In the genomic region with DNA sequence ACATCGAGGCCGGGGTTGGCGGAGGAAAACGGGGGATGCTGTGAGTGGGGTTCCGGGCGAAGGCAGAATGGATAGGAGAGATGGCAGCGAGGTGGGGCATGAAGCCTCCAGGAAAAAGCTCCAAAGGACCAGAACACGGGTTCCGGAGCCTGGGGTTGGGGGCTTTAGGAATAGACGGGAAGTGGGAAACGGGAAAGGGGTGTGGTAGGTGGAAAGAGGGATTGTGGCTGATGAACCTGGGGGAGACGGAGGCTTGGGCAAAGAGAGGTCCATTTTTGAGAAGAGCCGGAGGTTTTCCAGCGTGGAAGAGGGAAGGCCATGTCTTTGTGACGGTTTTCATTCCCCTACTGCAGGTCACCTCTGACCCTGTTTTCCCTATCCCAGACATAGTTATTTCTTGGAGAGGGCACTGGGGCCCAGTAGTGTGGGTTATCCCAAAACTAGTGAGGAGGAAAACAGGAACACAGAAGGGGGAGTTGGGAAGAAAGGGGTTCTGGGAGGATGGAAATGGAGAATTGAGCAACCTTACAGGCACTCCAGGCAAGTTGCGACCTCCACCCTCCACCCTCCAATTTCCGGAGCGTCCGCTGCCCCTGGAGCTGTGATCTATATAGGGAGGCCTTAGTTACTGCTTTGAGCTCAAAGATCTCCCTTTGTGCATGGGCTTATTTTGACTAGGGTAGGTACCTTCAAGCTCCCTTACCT, we compare ENCODE assay signal across 8 cellular contexts. TPM values are rescaled to one million over a fixed set of nuclear protein-coding genes. Genes with fewer than 3 reads are reported as not detected.
DNase-seq lines count a peak whose midpoint lies in the region; ATAC-seq and TF ChIP-seq lines count a peak whose summit lies in the region.

No MANE protein-coding gene starts in this region.

- TF ChIP-seq POLR2A in spleen (IDR thresholded peaks at IDR 0.05), result no peak

- H3K27ac ChIP-seq in HL-60 (replicated peaks), result no peak overlapping the region
- H3K27ac ChIP-seq in hepatocyte, result peak overlapping the region; percentile 99
- peak overlapping the region; percentile 74 to 96 (median 90) for H3K27ac ChIP-seq in spleen

- H3K4me2 ChIP-seq in hepatocyte, result peak overlapping the region; percentile 91

- H3K9me3 Mint-ChIP-seq in activated CD8-positive, alpha-beta T cell treated with anti-CD3 and anti-CD28 coated beads for 36 hours, result no peaks in the 10 kb centered on the region

- peaks cover 11% of the 10 kb centered on the region for H3K36me3 Mint-ChIP-seq in activated CD8-positive, alpha-beta T cell treated with anti-CD3 and anti-CD28 coated beads for 36 hours (ENCODE audit: low read depth)

- TF ChIP-seq CTCF in HL-60 (IDR thresholded peaks at IDR 0.05; ENCODE audit: insufficient read depth, low read length), result no peak
- no peak for TF ChIP-seq CTCF in activated CD8-positive, alpha-beta T cell treated with anti-CD3 and anti-CD28 coated beads for 36 hours (IDR thresholded peaks at IDR 0.05)
- TF ChIP-seq CTCF in hepatocyte (IDR thresholded peaks at IDR 0.05; ENCODE audit: poor library complexity), result no peak
- no peak for TF ChIP-seq CTCF in spleen (IDR thresholded peaks at IDR 0.05 in 8 of 11, conservative IDR thresholded peaks at IDR 0.05 in 3 of 11)

- peaks cover 62% of the 10 kb centered on the region for H3K4me1 ChIP-seq in hepatocyte (ENCODE audit: insufficient read depth)
- H3K4me1 ChIP-seq in spleen, result peaks cover 31 to 94% (median 75%) of the 10 kb centered on the region in 6 donors

- 3% methylated on average over 12 of the region's 19 CpGs for WGBS in hepatocyte (ENCODE audit: low lambda C conversion rate, missing lambda C conversion rate)
- WGBS in spleen, 5 donors, result 23 to 31% (median 26%) methylated on average over 19 of the region's 19 CpGs

- peaks cover 68% of the 10 kb centered on the region for H3K4me1 Mint-ChIP-seq in activated CD8-positive, alpha-beta T cell treated with anti-CD3 and anti-CD28 coated beads for 36 hours (ENCODE audit: low read depth)

- no peaks in the 10 kb centered on the region for H3K36me3 ChIP-seq in hepatocyte (replicated peaks; ENCODE audit: insufficient read depth, low read depth)
- peaks cover 0 to 12% (median 4%) of the 10 kb centered on the region in 6 donors for H3K36me3 ChIP-seq in spleen

- CTCF ChIA-PET in activated CD8-positive, alpha-beta T cell treated with anti-CD3 and anti-CD28 coated beads for 36 hours (lab: Charles Lee), result interaction anchor here (1.0 to 7.3 kb wide), 7 partner anchors 9 to 179 kb away, joined by 3 to 108 read pairs (median 3); partner anchors contain the start of genes C12orf57, CDCA3, RNU7-1 and USP5

- no peak overlapping the region for H2AFZ ChIP-seq in hepatocyte

- intact Hi-C loops in activated CD8-positive, alpha-beta T cell treated with anti-CD3 and anti-CD28 coated beads for 36 hours (cut with micrococcal nuclease), result no loop called here
- intact Hi-C loops in spleen (cut with DNase I; ENCODE audit: low total_unique reads), result no loop called here

- H3K4me3 Mint-ChIP-seq in activated CD8-positive, alpha-beta T cell treated with anti-CD3 and anti-CD28 coated beads for 36 hours, result peak overlapping the region; percentile 78

- no peak for ATAC-seq in activated CD8-positive, alpha-beta T cell treated with anti-CD3 and anti-CD28 coated beads for 36 hours
- no peak for ATAC-seq in GM21737 (IDR thresholded peaks at IDR 0.05; ENCODE audit: unreplicated experiment)

- H3K4me3 ChIP-seq in HL-60 (replicated peaks; ENCODE audit: insufficient read depth, low read length) (peak overlapping the region; percentile 60), hepatocyte (peak overlapping the region; percentile 89), spleen (peak overlapping the region; percentile 47 to 85 (median 58))

- no peaks in the 10 kb centered on the region for H3K27me3 Mint-ChIP-seq in activated CD8-positive, alpha-beta T cell treated with anti-CD3 and anti-CD28 coated beads for 36 hours

- peaks cover 52% of the 10 kb centered on the region for H4K20me1 ChIP-seq in hepatocyte (ENCODE audit: insufficient read depth, poor library complexity, severe bottlenecking)

- POLR2A ChIA-PET in activated CD8-positive, alpha-beta T cell treated with anti-CD3 and anti-CD28 coated beads for 36 hours (lab: Charles Lee), result interaction anchor here (0.7 to 36.0 kb wide), 6 partner anchors 9 to 58 kb away, joined by 3 to 1266 read pairs (median 3); partner anchors contain the start of genes C12orf57, PTPN6 and RNU7-1

- peaks cover 70% of the 10 kb centered on the region for H3K79me2 ChIP-seq in hepatocyte

- no peaks in the 10 kb centered on the region for H3K9me2 ChIP-seq in hepatocyte (replicated peaks; ENCODE audit: insufficient read depth)

- H3K9me3 ChIP-seq in hepatocyte (ENCODE audit: low read depth) (no peaks in the 10 kb centered on the region), spleen (no peaks in the 10 kb centered on the region)

- H3K27me3 ChIP-seq in HL-60 (ENCODE audit: insufficient read depth, poor library complexity, severe bottlenecking) (no peaks in the 10 kb centered on the region), hepatocyte (no peaks in the 10 kb centered on the region), spleen (replicated peaks in 1 of 7) (peaks cover 0 to 18% (median 0%) of the 10 kb centered on the region in 7 donors)

- peak overlapping the region; percentile 81 for H3K27ac Mint-ChIP-seq in activated CD8-positive, alpha-beta T cell treated with anti-CD3 and anti-CD28 coated beads for 36 hours

- DNase-seq in HL-60 (ENCODE audit: low read depth in 1 of 2, low spot score in 1 of 2), result no peak
- DNase-seq in activated CD8-positive, alpha-beta T cell treated with anti-CD3 and anti-CD28 coated beads for 36 hours, result no peak
- no peak for DNase-seq in hepatocyte (ENCODE audit: low spot score)
- DNase-seq in spleen, result peak; percentile 67
- no peak for DNase-seq in activated CD8-positive, alpha-beta memory T cell treated with anti-CD3 and anti-CD28 coated beads for 24 hours
- DNase-seq in HUDEP-2 (lab: John Stamatoyannopoulos, UW; ENCODE audit: unreplicated experiment in 76 of 76), result no peak
- DNase-seq in OCI-M1 (lab: John Stamatoyannopoulos, UW), result no peak

RNA-seq across cellular contexts. Expression of gene ATN1, which starts 1.1 kb away (rescaled TPM):
- total RNA-seq in activated CD8-positive, alpha-beta T cell treated with anti-CD3 and anti-CD28 coated beads for 36 hours, result 10 to 100 TPM; 26.4 to 28.5 TPM
- total RNA-seq in hepatocyte (11.1 and 15.8 TPM in 2 replicates), spleen (100 to 1,000 TPM in 1 of 7 donors, 10 to 100 TPM in 6; 64.7 to 112 (median 81.7) TPM)
- polyA plus RNA-seq in hepatocyte (32.7 and 43.7 TPM in 2 replicates), spleen (10 to 100 TPM; 10.1 to 42.0 (median 21.4) TPM)

RNA-seq across cellular contexts. Expression of gene ENO2, which starts 14.5 kb away (rescaled TPM):
- total RNA-seq in activated CD8-positive, alpha-beta T cell treated with anti-CD3 and anti-CD28 coated beads for 36 hours, result 100 to 1,000 TPM; 315 to 330 TPM
- total RNA-seq in hepatocyte, result 11.1 and 11.8 TPM in 2 replicates
- 14.2 and 18.8 TPM in 2 replicates for polyA plus RNA-seq in hepatocyte
- total RNA-seq in spleen, result 10 to 100 TPM in 6 of 7 donors, 1 to 10 TPM in 1; 7.6 to 37.7 (median 25.0) TPM
- 10 to 100 TPM; 11.5 to 41.3 (median 29.1) TPM for polyA plus RNA-seq in spleen

RNA-seq across cellular contexts. Expression of gene RNU7-1, which starts 14.8 kb away (rescaled TPM):
- total RNA-seq in activated CD8-positive, alpha-beta T cell treated with anti-CD3 and anti-CD28 coated beads for 36 hours, result not detected
- total RNA-seq in hepatocyte (not detected in 2 replicates), spleen (not detected)
- polyA plus RNA-seq in hepatocyte (not detected in 2 replicates), spleen (not detected)

RNA-seq across cellular contexts. Expression of gene C12orf57, which starts 15.0 kb away (rescaled TPM):
- 100 to 1,000 TPM; 226 to 244 TPM for total RNA-seq in activated CD8-positive, alpha-beta T cell treated with anti-CD3 and anti-CD28 coated beads for 36 hours
- 219 and 289 TPM in 2 replicates for total RNA-seq in hepatocyte
- polyA plus RNA-seq in hepatocyte, result 217 and 219 TPM in 2 replicates
- 100 to 1,000 TPM in 6 of 7 donors, 10 to 100 TPM in 1; 79.2 to 364 (median 116) TPM for total RNA-seq in spleen
- 100 to 1,000 TPM; 181 to 323 (median 242) TPM for polyA plus RNA-seq in spleen

RNA-seq across cellular contexts. Expression of gene PTPN6, which starts 22.3 kb away (rescaled TPM):
- 100 to 1,000 TPM; 485 to 489 TPM for total RNA-seq in activated CD8-positive, alpha-beta T cell treated with anti-CD3 and anti-CD28 coated beads for 36 hours
- total RNA-seq in hepatocyte (14.5 and 17.2 TPM in 2 replicates), spleen (100 to 1,000 TPM; 314 to 431 (median 423) TPM)
- polyA plus RNA-seq in hepatocyte (20.8 and 25.4 TPM in 2 replicates), spleen (100 to 1,000 TPM; 398 to 713 (median 604) TPM)

Comparison
In these comparisons a context has a peak if more than half of its experiments do, and no peak if none do; other contexts are left out.
1. RNA of gene ENO2, which starts 14.5 kb away (total RNA-seq): 315 to 330 TPM in activated CD8-positive, alpha-beta T cell treated with anti-CD3 and anti-CD28 coated beads for 36 hours; 7.6 to 37.7 TPM in spleen and 11.1 to 11.8 TPM in hepatocyte; every median in the first group is over 4 times any median in the second.
2. Peak in every context shown above with its lines, with median percentiles within 50 percentile points of each other: H3K4me3 ChIP-seq.